10 cellular contexts compared by ENCODE assay signal in the genomic region with DNA sequence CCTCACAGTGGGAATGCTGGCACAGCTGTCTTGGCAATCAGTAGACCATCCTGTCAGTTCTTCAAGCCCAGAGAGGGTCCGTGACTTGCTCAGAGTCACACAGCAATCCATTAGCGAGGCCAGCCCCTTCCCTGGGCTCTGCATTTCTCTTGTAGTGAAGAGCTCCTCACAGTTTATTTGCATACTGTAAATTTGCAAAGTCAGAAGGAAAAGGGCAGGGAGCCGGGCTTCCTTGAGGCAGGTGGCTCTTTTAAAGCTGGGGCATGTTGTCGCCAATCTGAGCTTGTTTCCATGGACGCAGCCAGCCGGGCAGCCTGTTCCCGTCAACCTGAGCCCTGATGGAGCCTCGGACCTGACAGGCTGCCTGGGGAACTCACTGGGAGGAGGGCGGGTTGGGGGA.
DNase-seq lines count a peak whose midpoint lies in the region; ATAC-seq and TF ChIP-seq lines count a peak whose summit lies in the region.
"Had no signal": no experiment of that assay in that cellular context is flagged by ENCODE, and none has a peak within 500 bp of the region (broad histone marks: within the 10 kb centered on the region; RNA-seq: fewer than 3 reads in every experiment).

No MANE protein-coding gene starts in this region.

- WGBS in ovary, 3 donors = 48 to 53% (median 50%) methylated on average over 9 of the region's 9 CpGs

- no peak overlapping the region for H3K4me2 ChIP-seq in DND-41 (ENCODE audit: insufficient read depth, low read length)

- peaks cover 52% of the 10 kb centered on the region for H4K20me1 ChIP-seq in DND-41 (ENCODE audit: insufficient read depth, low read length)

- no peak for DNase-seq in DND-41
- peak; percentile 68 for DNase-seq in NCI-H2196 (lab: John Stamatoyannopoulos, UW; ENCODE audit: unreplicated experiment)
- DNase-seq in epithelial cell of esophagus (ENCODE audit: low read depth) = peak; percentile 27
- peak in 1 of 5 donors; percentile 43 for DNase-seq in ovary
- no peak for DNase-seq in activated T-cell treated with anti-CD3 and anti-CD28 coated beads, Interleukin-2, amount 50 U/mL, for 72 hours
- DNase-seq in NCI-H82 (lab: John Stamatoyannopoulos, UW) = no peak
- DNase-seq in SIG-M5 treated with dmso at 0.1 percent for 504 hours (lab: John Stamatoyannopoulos, UW; ENCODE audit: unreplicated experiment) = no peak
- no peak for DNase-seq in pons (ENCODE audit: low spot score)
- DNase-seq: activated CD8-positive, alpha-beta T cell treated with anti-CD3 and anti-CD28 coated beads for 36 hours; central memory CD4-positive, alpha-beta T cell had no signal

- H3K4me1 ChIP-seq in DND-41 (ENCODE audit: insufficient read depth, low read length) = peaks cover 28% of the 10 kb centered on the region
- peaks cover 24% of the 10 kb centered on the region for H3K4me1 ChIP-seq in ovary (ENCODE audit: insufficient read depth)

- no peaks in the 10 kb centered on the region for H3K27me3 Mint-ChIP-seq in activated T-cell treated with anti-CD3 and anti-CD28 coated beads, Interleukin-2, amount 50 U/mL, for 72 hours (ENCODE audit: low read depth)
- H3K27me3 Mint-ChIP-seq: activated CD8-positive, alpha-beta T cell treated with anti-CD3 and anti-CD28 coated beads for 36 hours had no signal

- H3K9ac ChIP-seq in DND-41 (ENCODE audit: low read depth, low read length) = no peak overlapping the region

- H2AFZ ChIP-seq in DND-41 (ENCODE audit: low read depth, low read length) = no peak overlapping the region

- H3K9me3 ChIP-seq in DND-41 (ENCODE audit: insufficient read depth, low read length, severe bottlenecking) (no peaks in the 10 kb centered on the region), ovary (no peaks in the 10 kb centered on the region)

- intact Hi-C loops in ovary (cut with DNase I) = loop anchor here in 2 of 4 donors (10.0 kb wide), 2 partner anchors 126 to 174 kb away; partner anchors contain the start of gene CUX1 (in 1 of the 2)

- no peaks in the 10 kb centered on the region for H3K36me3 Mint-ChIP-seq in activated T-cell treated with anti-CD3 and anti-CD28 coated beads, Interleukin-2, amount 50 U/mL, for 72 hours (ENCODE audit: insufficient read depth in 2 of 2)

- no peak overlapping the region for H3K4me3 ChIP-seq in DND-41 (ENCODE audit: low read depth in 1 of 2, low read length in 2 of 2)
- H3K4me3 ChIP-seq in epithelial cell of esophagus (ENCODE audit: low read length) = no peak overlapping the region
- H3K4me3 ChIP-seq in ovary = no peak overlapping the region

- H3K4me1 Mint-ChIP-seq in activated T-cell treated with anti-CD3 and anti-CD28 coated beads, Interleukin-2, amount 50 U/mL, for 72 hours (ENCODE audit: low read depth) = peaks cover 5% of the 10 kb centered on the region

- no peak overlapping the region for H3K27ac Mint-ChIP-seq in activated T-cell treated with anti-CD3 and anti-CD28 coated beads, Interleukin-2, amount 50 U/mL, for 72 hours
- H3K27ac Mint-ChIP-seq: activated CD8-positive, alpha-beta T cell treated with anti-CD3 and anti-CD28 coated beads for 36 hours had no signal

- H3K27ac ChIP-seq in DND-41 (ENCODE audit: low read length) (peak overlapping the region; percentile 58), ovary (peak overlapping the region; percentile 14 to 58)

- no peaks in the 10 kb centered on the region for H3K9me3 Mint-ChIP-seq in activated T-cell treated with anti-CD3 and anti-CD28 coated beads, Interleukin-2, amount 50 U/mL, for 72 hours
- H3K9me3 Mint-ChIP-seq: activated CD8-positive, alpha-beta T cell treated with anti-CD3 and anti-CD28 coated beads for 36 hours had no signal

- no peak for TF ChIP-seq POLR2A in ovary (IDR thresholded peaks at IDR 0.05)

- H3K36me3 ChIP-seq in DND-41 (ENCODE audit: insufficient read depth, low read length) (peaks cover 18% of the 10 kb centered on the region), ovary (no peaks in the 10 kb centered on the region)

- TF ChIP-seq EP300 in ovary (IDR thresholded peaks at IDR 0.05) = no peak

- H3K4me3 Mint-ChIP-seq in activated T-cell treated with anti-CD3 and anti-CD28 coated beads, Interleukin-2, amount 50 U/mL, for 72 hours = no peak overlapping the region
- H3K4me3 Mint-ChIP-seq: activated CD8-positive, alpha-beta T cell treated with anti-CD3 and anti-CD28 coated beads for 36 hours had no signal

- no peak for ATAC-seq in DND-41 (ENCODE audit: insufficient read depth, low read depth)
- ATAC-seq in activated T-cell treated with anti-CD3 and anti-CD28 coated beads, Interleukin-2, amount 50 U/mL, for 72 hours (replicated peaks in 1 of 2) = no peak
- ATAC-seq: activated CD8-positive, alpha-beta T cell treated with anti-CD3 and anti-CD28 coated beads for 36 hours had no signal

- H3K79me2 ChIP-seq in DND-41 (ENCODE audit: insufficient read depth, low read length) = peaks cover 94% of the 10 kb centered on the region

- H3K27me3 ChIP-seq in DND-41 (ENCODE audit: insufficient read depth, low read length, poor library complexity) = no peaks in the 10 kb centered on the region
- no peaks in the 10 kb centered on the region for H3K27me3 ChIP-seq in ovary

- TF ChIP-seq CTCF in DND-41 (IDR thresholded peaks at IDR 0.05; ENCODE audit: borderline replicate concordance, extremely low read depth, low read length, poor library complexity, severe bottlenecking) = no peak
- TF ChIP-seq CTCF in epithelial cell of esophagus (IDR thresholded peaks at IDR 0.05; ENCODE audit: insufficient read depth, low read depth, low read length, missing control alignments) = no peak
- no peak for TF ChIP-seq CTCF in ovary (IDR thresholded peaks at IDR 0.05)

Comparison
In these comparisons a context has a peak if more than half of its experiments do, and no peak if none do; other contexts are left out.
1. DNase-seq: peak in NCI-H2196 (single experiment) and epithelial cell of esophagus (single experiment); none in DND-41 (single experiment), activated T-cell treated with anti-CD3 and anti-CD28 coated beads, Interleukin-2, amount 50 U/mL, for 72 hours (0 of 2), NCI-H82 (single experiment), SIG-M5 treated with dmso at 0.1 percent for 504 hours (single experiment) and pons (single experiment).